ENCODE assay signal across 21 cellular contexts in genomic region chr5:96350678-96351077, GRCh38.
DNase-seq lines count a peak whose midpoint lies in the region; ATAC-seq, FAIRE-seq and TF ChIP-seq lines count a peak whose summit lies in the region.
"Had no signal": no experiment of that assay in that cellular context is flagged by ENCODE, and none has a peak within 500 bp of the region (broad histone marks: within the 10 kb centered on the region; RNA-seq: fewer than 3 reads in every experiment).

No MANE protein-coding gene starts in this region.

- H4K91ac ChIP-seq in mesenchymal stem cell (ENCODE audit: low read length), result no peak overlapping the region

- H3K4me1 ChIP-seq in K562 (replicated peaks in 1 of 2; ENCODE audit: control insufficient read depth in 2 of 2, insufficient read depth in 2 of 2, low read length in 2 of 2) (no peaks in the 10 kb centered on the region), mesenchymal stem cell (ENCODE audit: control insufficient read depth, insufficient read depth, low read depth, low read length) (no peaks in the 10 kb centered on the region)
- H3K4me1 ChIP-seq: BE2C had no signal

- H3K4ac ChIP-seq in mesenchymal stem cell (ENCODE audit: low read depth in 1 of 2, low read length in 2 of 2), result no peak overlapping the region

- TF ChIP-seq RAD21 in K562 (CRISPR knock-in tag; conservative IDR thresholded peaks at IDR 0.05 in 1 of 2, IDR thresholded peaks at IDR 0.05 in 1 of 2), result no peak

- CTCF ChIA-PET in K562 (lab: Yijun Ruan, JAX; ENCODE audit: low intra/inter-chr PET ratio), result no interaction called here

- TF ChIP-seq EP300 in K562 (IDR thresholded peaks at IDR 0.05; ENCODE audit: low read length), result no peak

- H2AFZ ChIP-seq in K562 (ENCODE audit: low read depth, low read length) (no peak overlapping the region), mesenchymal stem cell (ENCODE audit: low read depth, low read length) (no peak overlapping the region)

- no peaks in the 10 kb centered on the region; the same call in 1 of the 2 replicates for H4K20me1 ChIP-seq in K562 (replicated peaks; ENCODE audit: control insufficient read depth, insufficient read depth, low read length)

- ATAC-seq in K562 (no peak), GM21717 (IDR thresholded peaks at IDR 0.05; ENCODE audit: unreplicated experiment) (no peak)

- intact Hi-C loops in K562 (cut with micrococcal nuclease), result no loop called here

- no peak overlapping the region for H2BK120ac ChIP-seq in mesenchymal stem cell (ENCODE audit: low read depth, low read length)

- H2AK5ac ChIP-seq in mesenchymal stem cell (ENCODE audit: low read length, severe bottlenecking), result no peak overlapping the region

- H3K27ac ChIP-seq in K562 (ENCODE audit: extremely low read depth, low read depth, low read length), result no peak overlapping the region
- no peak overlapping the region for H3K27ac ChIP-seq in mesenchymal stem cell (ENCODE audit: low read length, poor library complexity, severe bottlenecking)

- no peaks in the 10 kb centered on the region for H3K9me3 ChIP-seq in K562 (replicated peaks; ENCODE audit: control insufficient read depth, insufficient read depth, low read depth, low read length)
- no peaks in the 10 kb centered on the region for H3K9me3 ChIP-seq in mesenchymal stem cell (ENCODE audit: control insufficient read depth, low read length)
- H3K9me3 ChIP-seq: BE2C had no signal

- H4K8ac ChIP-seq in mesenchymal stem cell (ENCODE audit: low read length), result no peak overlapping the region

- DNase-seq in AG10803 (ENCODE audit: low read depth) (peak; percentile 44), K562 (ENCODE audit: extremely low read depth in 1 of 4, low spot score in 3 of 4) (no peak), fibroblast of villous mesenchyme (ENCODE audit: low read depth) (peak; percentile 76), mesenchymal stem cell (peak; percentile 17), H54 (ENCODE audit: insufficient read length, low spot score) (no peak), NAMALWA (ENCODE audit: low spot score) (no peak)
- DNase-seq: ACHN; BE2C; Calu3; CD4-positive, alpha-beta memory T cell; H7; MV-4-11; NCI-H1417 treated with DMSO at 0.1 percent for 48 hours; NCI-H2029; NCI-H2171; NCI-H446 treated with DMSO at 0.1 percent for 48 hours; NK-92 treated with Interleukin-12 subunit alpha and Interleukin-12 subunit beta, amount 100 ng/mL, for 24 hours; OCI-M1; SHP77 treated with DMSO at 0.1 percent for 48 hours had no signal

- WGBS in K562 (ENCODE audit: insufficient coverage, low coverage, missing lambda C conversion rate), result 0% methylated on average over 2 of the region's 2 CpGs
- 64% methylated on average over 2 of the region's 2 CpGs for WGBS in mesenchymal stem cell

- H3K9ac ChIP-seq in K562 (ENCODE audit: insufficient read depth in 1 of 2, low read depth in 2 of 2, low read length in 2 of 2) (no peak overlapping the region), mesenchymal stem cell (ENCODE audit: low read length) (no peak overlapping the region)

- no peak overlapping the region for H2BK12ac ChIP-seq in mesenchymal stem cell (ENCODE audit: low read length in 2 of 2)

- H3K9me1 ChIP-seq in K562 (ENCODE audit: control insufficient read depth, insufficient read depth, low read length), result no peaks in the 10 kb centered on the region

- H2BK5ac ChIP-seq in mesenchymal stem cell (ENCODE audit: low read depth, low read length, poor library complexity, severe bottlenecking), result no peak overlapping the region

- in situ Hi-C loops in K562 (cut with MboI), result no loop called here

- no peaks in the 10 kb centered on the region for H3K36me3 ChIP-seq in K562 (ENCODE audit: control insufficient read depth, insufficient read depth, low read length)
- no peaks in the 10 kb centered on the region for H3K36me3 ChIP-seq in mesenchymal stem cell (ENCODE audit: control insufficient read depth in 1 of 2, insufficient read depth in 2 of 2, low read depth in 1 of 2, low read length in 2 of 2)
- H3K36me3 ChIP-seq: BE2C had no signal

- POLR2A ChIA-PET in K562 (lab: Yijun Ruan, JAX), result no interaction called here

- BruUV-seq in K562 (replicated peaks; lab: Mats Ljungman, UMichigan), result no TSS peak

- H3K79me2 ChIP-seq in K562 (ENCODE audit: control insufficient read depth, insufficient read depth, low read length), result no peaks in the 10 kb centered on the region

- no peak overlapping the region for H3K18ac ChIP-seq in mesenchymal stem cell (ENCODE audit: low read depth in 1 of 2, low read length in 2 of 2)

- H3K4me3 ChIP-seq in AG10803 (ENCODE audit: low read length), result no peak overlapping the region
- H3K4me3 ChIP-seq in K562, result no peak overlapping the region
- H3K4me3 ChIP-seq in fibroblast of villous mesenchyme (ENCODE audit: low read depth, low read length), result no peak overlapping the region
- H3K4me3 ChIP-seq in mesenchymal stem cell (ENCODE audit: insufficient read depth in 1 of 2, low read depth in 1 of 2, low read length in 2 of 2), result no peak overlapping the region

- no peaks in the 10 kb centered on the region for H3K79me1 ChIP-seq in mesenchymal stem cell (replicated peaks; ENCODE audit: low read length, poor library complexity, severe bottlenecking)

- TF ChIP-seq CTCF in AG10803 (conservative IDR thresholded peaks at IDR 0.05; ENCODE audit: low read length), result no peak
- TF ChIP-seq CTCF in K562 (IDR thresholded peaks at IDR 0.05 in 2 of 3, conservative IDR thresholded peaks at IDR 0.05 in 1 of 3; ENCODE audit: insufficient read depth in 2 of 3, low read depth in 1 of 3, low read length in 3 of 3), result no peak
- TF ChIP-seq CTCF in fibroblast of villous mesenchyme (IDR thresholded peaks at IDR 0.05; ENCODE audit: insufficient read depth, low read depth, low read length), result no peak

- H3K27me3 ChIP-seq in K562 (ENCODE audit: control insufficient read depth in 2 of 2, insufficient read depth in 2 of 2, low read length in 2 of 2) (no peaks in the 10 kb centered on the region), mesenchymal stem cell (ENCODE audit: control insufficient read depth in 1 of 2, insufficient read depth in 1 of 2, low read length in 2 of 2) (no peaks in the 10 kb centered on the region)
- H3K27me3 ChIP-seq: BE2C had no signal

- no peak for TF ChIP-seq POLR2A in K562 (conservative IDR thresholded peaks at IDR 0.05)
- TF ChIP-seq POLR2A in H54 (IDR thresholded peaks at IDR 0.05; ENCODE audit: low read depth, low read length), result no peak

- no peak overlapping the region for H2BK15ac ChIP-seq in mesenchymal stem cell (ENCODE audit: low read depth, poor library complexity, severe bottlenecking)

- H3K4me2 ChIP-seq in K562 (ENCODE audit: insufficient read depth, low read length) (no peak overlapping the region), mesenchymal stem cell (ENCODE audit: low read length, poor library complexity, severe bottlenecking) (no peak overlapping the region)

- no peak overlapping the region for H3K14ac ChIP-seq in mesenchymal stem cell (ENCODE audit: low read length in 2 of 2)

- no peak overlapping the region for H3K23ac ChIP-seq in mesenchymal stem cell (ENCODE audit: low read length in 2 of 2)

- FAIRE-seq in K562 (lab: Jason Lieb, UNC) (peak; percentile 51), H54 (lab: Jason Lieb, UNC) (no peak)
- FAIRE-seq: GM19239 had no signal

TF ChIP-seq in K562, 482 proteins besides CTCF, POLR2A, EP300 and RAD21 (continues in another document):
- TF ChIP-seq PBX2 (CRISPR knock-in tag; IDR thresholded peaks at IDR 0.05; ENCODE audit: low read depth) (no peak), PBX2 (tag; conservative IDR thresholded peaks at IDR 0.05; ENCODE audit: low read depth) (no peak), CHD4 (IDR thresholded peaks at IDR 0.05; ENCODE audit: insufficient read depth, insufficient replicate concordance, low read depth, low read length, poor library complexity, severe bottlenecking) (no peak), SRF (CRISPR knock-in tag; IDR thresholded peaks at IDR 0.05) (no peak), REST (CRISPR knock-in tag; IDR thresholded peaks at IDR 0.05; ENCODE audit: low read depth) (no peak)

Comparison
In these comparisons a context has a peak if more than half of its experiments do, and no peak if none do; other contexts are left out.
1. DNase-seq: peak in AG10803 (single experiment), fibroblast of villous mesenchyme (single experiment) and mesenchymal stem cell (single experiment); none in K562 (0 of 4), H54 (single experiment) and NAMALWA (single experiment).